11 cellular contexts compared by ENCODE assay signal in genomic region chr1:183097438-183098051, GRCh38.
A peak's percentile ranks its signal among the peaks of the same experiment; 100 is the strongest.
DNase-seq lines count a peak whose midpoint lies in the region; ATAC-seq and TF ChIP-seq lines count a peak whose summit lies in the region.
"Had no signal": no experiment of that assay in that cellular context is flagged by ENCODE, and none has a peak within 500 bp of the region (broad histone marks: within the 10 kb centered on the region; RNA-seq: fewer than 3 reads in every experiment).

No MANE protein-coding gene starts in this region.

- no peak overlapping the region for H2AFZ ChIP-seq in GM23248

- peaks cover 0 to 2% (median 0%) of the 10 kb centered on the region in 11 donors for H3K9me3 Mint-ChIP-seq in naive thymus-derived CD4-positive, alpha-beta T cell
- no peaks in the 10 kb centered on the region for H3K9me3 Mint-ChIP-seq in endothelial cell (ENCODE audit: unreplicated experiment)
- H3K9me3 Mint-ChIP-seq: memory B cell; stimulated activated effector memory CD8-positive, alpha-beta T cell treated with anti-CD3 and anti-CD28 coated beads, Interleukin-12 subunit alpha, Interleukin-12 subunit beta, amount 100 ng/mL, for 72 hours had no signal

- H3K4me3 ChIP-seq in GM23248 (peak overlapping the region; percentile 44; the same call in 1 of the 2 replicates), Peyer's patch (no peak overlapping the region), foreskin fibroblast (ENCODE audit: low read depth in 1 of 2, low read length in 2 of 2) (no peak overlapping the region), skeletal muscle satellite cell (ENCODE audit: low read length) (no peak overlapping the region)
- no peak overlapping the region for H3K4me3 ChIP-seq in naive thymus-derived CD4-positive, alpha-beta T cell (ENCODE audit: low read length)

- peaks cover 15% of the 10 kb centered on the region for H4K20me1 ChIP-seq in GM23248 (ENCODE audit: insufficient read depth)

- no peak for ATAC-seq in naive thymus-derived CD4-positive, alpha-beta T cell
- ATAC-seq in GM21723 (IDR thresholded peaks at IDR 0.05; ENCODE audit: unreplicated experiment): no peak
- ATAC-seq: stimulated activated effector memory CD8-positive, alpha-beta T cell treated with anti-CD3 and anti-CD28 coated beads, Interleukin-12 subunit alpha, Interleukin-12 subunit beta, amount 100 ng/mL, for 72 hours had no signal

- H3K27ac Mint-ChIP-seq in naive thymus-derived CD4-positive, alpha-beta T cell: no peak overlapping the region
- H3K27ac Mint-ChIP-seq in endothelial cell (ENCODE audit: unreplicated experiment): no peak overlapping the region
- H3K27ac Mint-ChIP-seq: memory B cell; stimulated activated effector memory CD8-positive, alpha-beta T cell treated with anti-CD3 and anti-CD28 coated beads, Interleukin-12 subunit alpha, Interleukin-12 subunit beta, amount 100 ng/mL, for 72 hours had no signal

- H3K4me2 ChIP-seq in GM23248 (ENCODE audit: unreplicated experiment): peak overlapping the region; percentile 55
- H3K4me2 ChIP-seq in skeletal muscle satellite cell (ENCODE audit: low read length): peak overlapping the region; percentile 53

- CTCF ChIA-PET in naive thymus-derived CD4-positive, alpha-beta T cell (lab: Charles Lee): no interaction called here

- no peaks in the 10 kb centered on the region; the same call in 1 of the 2 replicates for H3K36me3 ChIP-seq in GM23248 (ENCODE audit: low read depth)
- H3K36me3 ChIP-seq in Peyer's patch: no peaks in the 10 kb centered on the region
- H3K36me3 ChIP-seq in skeletal muscle satellite cell (ENCODE audit: insufficient read depth, low read length): peaks cover 20% of the 10 kb centered on the region
- H3K36me3 ChIP-seq in naive thymus-derived CD4-positive, alpha-beta T cell (ENCODE audit: control insufficient read depth in 2 of 3, insufficient read depth in 3 of 3, low read length in 3 of 3): no peaks in the 10 kb centered on the region

- peak; percentile 80 for DNase-seq in GM23248
- DNase-seq in Peyer's patch: no peak
- DNase-seq in foreskin fibroblast: peak; percentile 48 to 72
- no peak for DNase-seq in naive thymus-derived CD4-positive, alpha-beta T cell
- DNase-seq in endothelial cell (ENCODE audit: low spot score): no peak
- DNase-seq in globus pallidus (ENCODE audit: low spot score): no peak
- DNase-seq: effector memory CD4-positive, alpha-beta T cell had no signal

- H3K9ac ChIP-seq in GM23248: peak overlapping the region; percentile 34
- H3K9ac ChIP-seq in skeletal muscle satellite cell (ENCODE audit: low read depth, low read length): peak overlapping the region; percentile 23

- H3F3A ChIP-seq in GM23248 (ENCODE audit: insufficient read depth): peaks cover 90% of the 10 kb centered on the region

- H3K27me3 Mint-ChIP-seq in naive thymus-derived CD4-positive, alpha-beta T cell: peaks cover 6 to 33% (median 23%) of the 10 kb centered on the region in 5 donors
- H3K27me3 Mint-ChIP-seq in endothelial cell (ENCODE audit: unreplicated experiment): no peaks in the 10 kb centered on the region

- H3K4me1 ChIP-seq in GM23248 (ENCODE audit: insufficient read depth) (peaks cover 89% of the 10 kb centered on the region), Peyer's patch (peaks cover 0 to 23% (median 3%) of the 10 kb centered on the region in 4 donors), skeletal muscle satellite cell (ENCODE audit: control insufficient read depth, insufficient read depth, low read length) (peaks cover 48% of the 10 kb centered on the region)
- no peaks in the 10 kb centered on the region for H3K4me1 ChIP-seq in naive thymus-derived CD4-positive, alpha-beta T cell (ENCODE audit: control insufficient read depth in 2 of 2, insufficient read depth in 2 of 2, low read length in 2 of 2)

- peaks cover 95% of the 10 kb centered on the region for H3K79me2 ChIP-seq in GM23248 (ENCODE audit: insufficient read depth)

- H3K9me3 ChIP-seq in GM23248 (ENCODE audit: low read depth) (no peaks in the 10 kb centered on the region), Peyer's patch (no peaks in the 10 kb centered on the region), skeletal muscle satellite cell (replicated peaks; ENCODE audit: low read length) (no peaks in the 10 kb centered on the region)
- no peaks in the 10 kb centered on the region for H3K9me3 ChIP-seq in naive thymus-derived CD4-positive, alpha-beta T cell (ENCODE audit: control insufficient read depth in 2 of 3, low read length in 3 of 3)

- POLR2A ChIA-PET in naive thymus-derived CD4-positive, alpha-beta T cell (lab: Charles Lee): no interaction called here

- intact Hi-C loops in naive thymus-derived CD4-positive, alpha-beta T cell (cut with micrococcal nuclease): no loop called here

- H3K9me2 ChIP-seq in GM23248 (ENCODE audit: insufficient read depth): no peaks in the 10 kb centered on the region

- H3K4me3 Mint-ChIP-seq in naive thymus-derived CD4-positive, alpha-beta T cell: no peak overlapping the region
- H3K4me3 Mint-ChIP-seq in endothelial cell (ENCODE audit: unreplicated experiment): no peak overlapping the region
- H3K4me3 Mint-ChIP-seq: memory B cell; stimulated activated effector memory CD8-positive, alpha-beta T cell treated with anti-CD3 and anti-CD28 coated beads, Interleukin-12 subunit alpha, Interleukin-12 subunit beta, amount 100 ng/mL, for 72 hours had no signal

- no peak for TF ChIP-seq CTCF in Peyer's patch (IDR thresholded peaks at IDR 0.05)
- TF ChIP-seq CTCF in foreskin fibroblast (IDR thresholded peaks at IDR 0.05; ENCODE audit: low read depth, low read length): no peak
- TF ChIP-seq CTCF in endothelial cell (IDR thresholded peaks at IDR 0.05; ENCODE audit: unreplicated experiment): no peak

- no peaks in the 10 kb centered on the region for H3K27me3 ChIP-seq in GM23248 (replicated peaks; ENCODE audit: insufficient read depth)
- H3K27me3 ChIP-seq in Peyer's patch: no peaks in the 10 kb centered on the region
- no peaks in the 10 kb centered on the region for H3K27me3 ChIP-seq in skeletal muscle satellite cell (ENCODE audit: control insufficient read depth, insufficient read depth, low read length)
- no peaks in the 10 kb centered on the region for H3K27me3 ChIP-seq in naive thymus-derived CD4-positive, alpha-beta T cell (ENCODE audit: control insufficient read depth in 2 of 2, insufficient read depth in 2 of 2, low read length in 2 of 2)

- WGBS in GM23248 (ENCODE audit: low coverage in 1 of 2, low lambda C conversion rate in 2 of 2, missing lambda C conversion rate in 2 of 2), 2 experiments: 28 to 37% methylated on average over 3 of the region's 3 CpGs

- TF ChIP-seq POLR2A in Peyer's patch (IDR thresholded peaks at IDR 0.05): no peak

- in situ Hi-C loops in GM23248 (cut with MboI): no loop called here

- no peaks in the 10 kb centered on the region for H3K4me1 Mint-ChIP-seq in naive thymus-derived CD4-positive, alpha-beta T cell
- peaks cover 23% of the 10 kb centered on the region for H3K4me1 Mint-ChIP-seq in endothelial cell (ENCODE audit: unreplicated experiment)
- H3K4me1 Mint-ChIP-seq: stimulated activated effector memory CD8-positive, alpha-beta T cell treated with anti-CD3 and anti-CD28 coated beads, Interleukin-12 subunit alpha, Interleukin-12 subunit beta, amount 100 ng/mL, for 72 hours had no signal

- H3K36me3 Mint-ChIP-seq in naive thymus-derived CD4-positive, alpha-beta T cell: no peaks in the 10 kb centered on the region
- no peaks in the 10 kb centered on the region for H3K36me3 Mint-ChIP-seq in endothelial cell (ENCODE audit: low read depth, unreplicated experiment)
- H3K36me3 Mint-ChIP-seq: stimulated activated effector memory CD8-positive, alpha-beta T cell treated with anti-CD3 and anti-CD28 coated beads, Interleukin-12 subunit alpha, Interleukin-12 subunit beta, amount 100 ng/mL, for 72 hours had no signal

- peak overlapping the region; percentile 81 for H3K27ac ChIP-seq in GM23248
- peak overlapping the region in 3 of 4 donors; percentile 15 to 63 (median 37) for H3K27ac ChIP-seq in Peyer's patch
- H3K27ac ChIP-seq in naive thymus-derived CD4-positive, alpha-beta T cell (ENCODE audit: low read depth, low read length): no peak overlapping the region

Comparison
In these comparisons a context has a peak if more than half of its experiments do, and no peak if none do; other contexts are left out.
1. DNase-seq: peak in GM23248 (single experiment) and foreskin fibroblast (2 of 2); none in Peyer's patch (0 of 3), naive thymus-derived CD4-positive, alpha-beta T cell (0 of 9), endothelial cell (single experiment) and globus pallidus (single experiment).